1 cellular context compared by ENCODE assay signal in genomic region chr17:74351552-74352210, GRCh38.
TF ChIP-seq lines count a peak whose summit lies in the region.

No MANE protein-coding gene starts in this region.

TF ChIP-seq in WTC11, 78 proteins besides CTCF, POLR2A, EP300 and RAD21 (continued from another document and continues in another):
- no peak for TF ChIP-seq MLX (CRISPR knock-in tag; IDR thresholded peaks at IDR 0.05)
- TF ChIP-seq ZBTB43 (CRISPR knock-in tag; IDR thresholded peaks at IDR 0.05) = peak; percentile 52; the same call in 1 of the 2 replicates
- no peak for TF ChIP-seq NFATC4 (CRISPR knock-in tag; IDR thresholded peaks at IDR 0.05)
- TF ChIP-seq FOXP1 (CRISPR knock-in tag; IDR thresholded peaks at IDR 0.05; ENCODE audit: borderline replicate concordance) = peak; percentile 98
- TF ChIP-seq JUN (CRISPR knock-in tag; IDR thresholded peaks at IDR 0.05) = peak; percentile 90
- TF ChIP-seq ZSCAN18 (CRISPR knock-in tag; IDR thresholded peaks at IDR 0.05) = no peak
- peak; percentile 86 for TF ChIP-seq CREB1 (CRISPR knock-in tag; IDR thresholded peaks at IDR 0.05)
- no peak for TF ChIP-seq AR (CRISPR knock-in tag; IDR thresholded peaks at IDR 0.05)
- no peak for TF ChIP-seq ZMAT4 (CRISPR knock-in tag; IDR thresholded peaks at IDR 0.05)
- peak; percentile 98 for TF ChIP-seq MAX (CRISPR knock-in tag; IDR thresholded peaks at IDR 0.05)
- peak; percentile 93 for TF ChIP-seq FOXP4 (CRISPR knock-in tag; IDR thresholded peaks at IDR 0.05)
- TF ChIP-seq ZNF425 (CRISPR knock-in tag; conservative IDR thresholded peaks at IDR 0.05) = no peak
- no peak for TF ChIP-seq FOXJ3 (CRISPR knock-in tag; IDR thresholded peaks at IDR 0.05; ENCODE audit: borderline replicate concordance)
- no peak for TF ChIP-seq ZNF423 (CRISPR knock-in tag; IDR thresholded peaks at IDR 0.05)
- TF ChIP-seq EMX1 (CRISPR knock-in tag; IDR thresholded peaks at IDR 0.05) = no peak
- TF ChIP-seq USF2 (CRISPR knock-in tag; IDR thresholded peaks at IDR 0.05) = peak; percentile 44
- TF ChIP-seq TP53 (CRISPR knock-in tag; IDR thresholded peaks at IDR 0.05) = peak; percentile 97
- no peak for TF ChIP-seq CDX4 (CRISPR knock-in tag; IDR thresholded peaks at IDR 0.05; ENCODE audit: borderline replicate concordance)
- TF ChIP-seq NR1H2 (CRISPR knock-in tag; IDR thresholded peaks at IDR 0.05) = no peak
- no peak for TF ChIP-seq OVOL2 (CRISPR knock-in tag; IDR thresholded peaks at IDR 0.05; ENCODE audit: borderline replicate concordance)
- TF ChIP-seq ATF1 (CRISPR knock-in tag; IDR thresholded peaks at IDR 0.05) = peak; percentile 42; the same call in 1 of the 2 replicates
- TF ChIP-seq ETV6 (CRISPR knock-in tag; IDR thresholded peaks at IDR 0.05) = peak; percentile 89; the same call in 1 of the 2 replicates
- no peak for TF ChIP-seq GABPB1 (CRISPR knock-in tag; IDR thresholded peaks at IDR 0.05)
- TF ChIP-seq AFF4 (CRISPR knock-in tag; IDR thresholded peaks at IDR 0.05; ENCODE audit: borderline replicate concordance) = peak; percentile 82; the same call in 1 of the 2 replicates
- TF ChIP-seq ZNF219 (CRISPR knock-in tag; IDR thresholded peaks at IDR 0.05; ENCODE audit: borderline replicate concordance) = peak; percentile 89
- peak; percentile 93 for TF ChIP-seq ZBTB21 (CRISPR knock-in tag; IDR thresholded peaks at IDR 0.05; ENCODE audit: borderline replicate concordance)
- TF ChIP-seq STAT6 (CRISPR knock-in tag; conservative IDR thresholded peaks at IDR 0.05; ENCODE audit: low read depth) = 0 out of 2 replicates have a peak, but pooled peaks have one; percentile 58
- TF ChIP-seq ELF4 (CRISPR knock-in tag; IDR thresholded peaks at IDR 0.05; ENCODE audit: low read depth) = no peak
- no peak; the same call in 1 of the 2 replicates for TF ChIP-seq CREM (CRISPR knock-in tag; IDR thresholded peaks at IDR 0.05)
- TF ChIP-seq ATF3 (CRISPR knock-in tag; conservative IDR thresholded peaks at IDR 0.05) = 0 out of 2 replicates have a peak, but pooled peaks have one; percentile 53
